In the genomic region with DNA sequence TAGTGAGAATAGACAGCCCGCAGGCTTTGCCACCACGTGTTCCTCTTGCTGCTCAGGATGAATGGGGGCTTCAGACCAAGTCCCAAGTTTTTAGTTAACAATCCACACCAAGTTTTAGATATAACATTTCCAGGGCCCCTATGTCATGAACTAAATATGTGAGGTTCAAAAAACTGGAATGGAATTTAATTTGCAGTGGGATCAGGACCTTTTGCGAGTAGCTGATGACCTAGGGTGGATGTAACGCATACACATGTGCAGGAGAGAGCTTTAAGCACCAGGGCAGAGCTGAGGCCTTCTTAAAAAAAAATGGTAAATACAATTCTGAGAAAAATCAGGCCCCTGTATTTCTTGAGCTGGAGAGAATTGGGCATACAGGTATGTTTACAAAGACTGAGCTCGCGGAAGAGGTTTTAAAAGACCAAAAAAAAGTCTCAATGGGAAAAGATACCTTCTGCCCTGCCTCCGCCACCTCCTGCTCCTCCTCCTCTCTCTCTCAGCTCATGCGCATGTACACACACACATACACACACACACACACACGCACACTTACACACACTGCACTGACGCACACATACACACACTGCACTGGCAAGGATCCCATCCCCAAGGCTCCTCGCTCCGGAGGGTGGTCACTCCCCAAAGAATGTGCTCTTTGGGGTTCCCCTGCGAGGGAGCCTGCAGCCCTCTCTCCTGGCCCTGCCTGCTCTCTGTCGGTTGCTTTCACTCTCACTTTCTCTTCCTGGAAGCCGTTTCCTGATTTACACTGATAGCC, we compare ENCODE assay signal across 1 cellular context.
TF ChIP-seq lines count a peak whose summit lies in the region.

No MANE protein-coding gene starts in this region.

TF ChIP-seq in HepG2, 621 proteins besides CTCF, POLR2A, EP300 and RAD21 (continued from another document):
- peak; percentile 26; the same call in 1 of the 2 replicates for TF ChIP-seq ZNF687 (CRISPR knock-in tag; IDR thresholded peaks at IDR 0.05)
- peak; percentile 80 for TF ChIP-seq PRDM15 (CRISPR knock-in tag; IDR thresholded peaks at IDR 0.05)
- 0 out of 2 replicates have a peak, but pooled peaks have one; percentile 45 for TF ChIP-seq SCMH1 (CRISPR knock-in tag; IDR thresholded peaks at IDR 0.05; ENCODE audit: borderline replicate concordance)
- TF ChIP-seq SATB2 (CRISPR knock-in tag; IDR thresholded peaks at IDR 0.05): no peak
- no peak for TF ChIP-seq MED13 (CRISPR knock-in tag; IDR thresholded peaks at IDR 0.05)
- peak; percentile 40; the same call in 1 of the 2 replicates for TF ChIP-seq JUNB (CRISPR knock-in tag; IDR thresholded peaks at IDR 0.05; ENCODE audit: borderline replicate concordance)
- no peak for TF ChIP-seq FOXO1 (CRISPR knock-in tag; IDR thresholded peaks at IDR 0.05)
- TF ChIP-seq CBX2 (IDR thresholded peaks at IDR 0.05; ENCODE audit: low read depth, low read length): no peak
- TF ChIP-seq CBX2 (CRISPR knock-in tag; IDR thresholded peaks at IDR 0.05; ENCODE audit: low read depth): 0 out of 2 replicates have a peak, but pooled peaks have one; percentile 66
- TF ChIP-seq, protein P1, sequence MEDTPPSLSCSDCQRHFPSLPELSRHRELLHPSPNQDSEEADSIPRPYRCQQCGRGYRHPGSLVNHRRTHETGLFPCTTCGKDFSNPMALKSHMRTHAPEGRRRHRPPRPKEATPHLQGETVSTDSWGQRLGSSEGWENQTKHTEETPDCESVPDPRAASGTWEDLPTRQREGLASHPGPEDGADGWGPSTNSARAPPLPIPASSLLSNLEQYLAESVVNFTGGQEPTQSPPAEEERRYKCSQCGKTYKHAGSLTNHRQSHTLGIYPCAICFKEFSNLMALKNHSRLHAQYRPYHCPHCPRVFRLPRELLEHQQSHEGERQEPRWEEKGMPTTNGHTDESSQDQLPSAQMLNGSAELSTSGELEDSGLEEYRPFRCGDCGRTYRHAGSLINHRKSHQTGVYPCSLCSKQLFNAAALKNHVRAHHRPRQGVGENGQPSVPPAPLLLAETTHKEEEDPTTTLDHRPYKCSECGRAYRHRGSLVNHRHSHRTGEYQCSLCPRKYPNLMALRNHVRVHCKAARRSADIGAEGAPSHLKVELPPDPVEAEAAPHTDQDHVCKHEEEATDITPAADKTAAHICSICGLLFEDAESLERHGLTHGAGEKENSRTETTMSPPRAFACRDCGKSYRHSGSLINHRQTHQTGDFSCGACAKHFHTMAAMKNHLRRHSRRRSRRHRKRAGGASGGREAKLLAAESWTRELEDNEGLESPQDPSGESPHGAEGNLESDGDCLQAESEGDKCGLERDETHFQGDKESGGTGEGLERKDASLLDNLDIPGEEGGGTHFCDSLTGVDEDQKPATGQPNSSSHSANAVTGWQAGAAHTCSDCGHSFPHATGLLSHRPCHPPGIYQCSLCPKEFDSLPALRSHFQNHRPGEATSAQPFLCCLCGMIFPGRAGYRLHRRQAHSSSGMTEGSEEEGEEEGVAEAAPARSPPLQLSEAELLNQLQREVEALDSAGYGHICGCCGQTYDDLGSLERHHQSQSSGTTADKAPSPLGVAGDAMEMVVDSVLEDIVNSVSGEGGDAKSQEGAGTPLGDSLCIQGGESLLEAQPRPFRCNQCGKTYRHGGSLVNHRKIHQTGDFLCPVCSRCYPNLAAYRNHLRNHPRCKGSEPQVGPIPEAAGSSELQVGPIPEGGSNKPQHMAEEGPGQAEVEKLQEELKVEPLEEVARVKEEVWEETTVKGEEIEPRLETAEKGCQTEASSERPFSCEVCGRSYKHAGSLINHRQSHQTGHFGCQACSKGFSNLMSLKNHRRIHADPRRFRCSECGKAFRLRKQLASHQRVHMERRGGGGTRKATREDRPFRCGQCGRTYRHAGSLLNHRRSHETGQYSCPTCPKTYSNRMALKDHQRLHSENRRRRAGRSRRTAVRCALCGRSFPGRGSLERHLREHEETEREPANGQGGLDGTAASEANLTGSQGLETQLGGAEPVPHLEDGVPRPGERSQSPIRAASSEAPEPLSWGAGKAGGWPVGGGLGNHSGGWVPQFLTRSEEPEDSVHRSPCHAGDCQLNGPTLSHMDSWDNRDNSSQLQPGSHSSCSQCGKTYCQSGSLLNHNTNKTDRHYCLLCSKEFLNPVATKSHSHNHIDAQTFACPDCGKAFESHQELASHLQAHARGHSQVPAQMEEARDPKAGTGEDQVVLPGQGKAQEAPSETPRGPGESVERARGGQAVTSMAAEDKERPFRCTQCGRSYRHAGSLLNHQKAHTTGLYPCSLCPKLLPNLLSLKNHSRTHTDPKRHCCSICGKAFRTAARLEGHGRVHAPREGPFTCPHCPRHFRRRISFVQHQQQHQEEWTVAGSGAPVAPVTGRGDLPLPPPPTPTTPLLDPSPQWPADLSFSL (CRISPR knock-in tag; IDR thresholded peaks at IDR 0.05): peak; percentile 89
